In genomic region chr19:34715357-34715756, GRCh38 we compare ENCODE assay signal across 36 cellular contexts. TPM values are rescaled to one million over a fixed set of nuclear protein-coding genes. Genes with fewer than 3 reads are reported as not detected.
"Had no signal": no experiment of that assay in that cellular context is flagged by ENCODE, and none has a peak within 500 bp of the region (broad histone marks: within the 10 kb centered on the region; RNA-seq: fewer than 3 reads in every experiment).

No MANE protein-coding gene starts in this region.

- FAIRE-seq: astrocyte had no signal

- H3K27ac ChIP-seq: adrenal gland, body of pancreas, brain microvascular endothelial cell, breast epithelium, WERI-Rb-1 had no signal

- DNase-seq: activated CD4-positive, alpha-beta memory T cell treated with anti-CD3 and anti-CD28 coated beads, Interleukin-2, amount 10 ng/mL, durations not matched to agents 7 days and 5 days; activated CD4-positive, alpha-beta T cell treated with anti-CD3 and anti-CD28 coated beads for 1 hour; activated CD4-positive, alpha-beta T cell treated with anti-CD3 and anti-CD28 coated beads for 36 hours; activated CD4-positive, alpha-beta T cell treated with anti-CD3 and anti-CD28 coated beads for 48 hours; activated CD4-positive, alpha-beta T cell treated with anti-CD3 and anti-CD28 coated beads, Interleukin-2, amount 10 ng/mL, durations not matched to agents 7 days and 5 days; activated CD4-positive, alpha-beta T cell treated with anti-CD3 and anti-CD28 coated beads, Interleukin-2, amount 50 U/mL, for 48 hours; activated CD4-positive, CD25-positive, alpha-beta regulatory T cell; activated CD8-positive, alpha-beta memory T cell treated with anti-CD3 and anti-CD28 coated beads for 24 hours; activated CD8-positive, alpha-beta memory T cell treated with anti-CD3 and anti-CD28 coated beads, Interleukin-2, amount 10 ng/mL, durations not matched to agents 7 days and 5 days; activated CD8-positive, alpha-beta memory T cell treated with anti-CD3 and anti-CD28 coated beads, Interleukin-2, amount 50 U/mL, for 48 hours; activated CD8-positive, alpha-beta T cell treated with anti-CD3 and anti-CD28 coated beads, Interleukin-2, amount 10 ng/mL, durations not matched to agents 7 days and 5 days; activated effector memory CD4-positive, alpha-beta T cell treated with Interleukin-2 at 50 U/mL for 16 hours; activated gamma-delta T cell; activated naive CD4-positive, alpha-beta T cell treated with anti-CD3 and anti-CD28 coated beads for 36 hours; activated naive CD4-positive, alpha-beta T cell treated with anti-CD3 and anti-CD28 coated beads, Interleukin-2, amount 50 U/mL, for 16 hours; activated naive CD8-positive, alpha-beta T cell treated with anti-CD3 and anti-CD28 coated beads for 36 hours; activated T-cell treated with anti-CD3 and anti-CD28 coated beads, Interleukin-2, amount 50 U/mL, for 24 hours; activated T-cell treated with anti-CD3 and anti-CD28 coated beads, Interleukin-2, amount 50 U/mL, for 48 hours; adrenal gland; amniotic stem cell; aorta; body of pancreas; brain microvascular endothelial cell; central memory CD4-positive, alpha-beta T cell; T-helper 1 cell; T-helper 2 cell; T-helper 9 cell; WERI-Rb-1 had no signal

- H3K27ac Mint-ChIP-seq: activated CD4-positive, alpha-beta memory T cell treated with anti-CD3 and anti-CD28 coated beads, Interleukin-2, amount 10 ng/mL, durations not matched to agents 7 days and 5 days; activated CD4-positive, alpha-beta T cell treated with anti-CD3 and anti-CD28 coated beads for 36 hours; activated CD4-positive, alpha-beta T cell treated with anti-CD3 and anti-CD28 coated beads, Interleukin-2, amount 10 ng/mL, durations not matched to agents 7 days and 5 days; activated CD8-positive, alpha-beta memory T cell treated with anti-CD3 and anti-CD28 coated beads, Interleukin-2, amount 10 ng/mL, durations not matched to agents 7 days and 5 days; activated CD8-positive, alpha-beta T cell treated with anti-CD3 and anti-CD28 coated beads, Interleukin-2, amount 10 ng/mL, durations not matched to agents 7 days and 5 days; activated naive CD4-positive, alpha-beta T cell treated with anti-CD3 and anti-CD28 coated beads for 36 hours; activated naive CD4-positive, alpha-beta T cell treated with anti-CD3 and anti-CD28 coated beads, Interleukin-2, amount 50 U/mL, for 72 hours; activated naive CD8-positive, alpha-beta T cell treated with anti-CD3 and anti-CD28 coated beads for 36 hours; activated T-cell treated with anti-CD3 and anti-CD28 coated beads, Interleukin-2, amount 50 U/mL, for 24 hours; activated T-helper 2 cell treated with anti-CD3 and anti-CD28 coated beads, Interferon-gamma antibody, Interleukin-2, Interleukin-4, amounts not matched to agents 10 μg/mL and 5 μg/mL and 100 μg/mL, durations not matched to agents 14 hours and 24 hours and 36 hours; T-helper 1 cell treated with Interleukin-12 subunit alpha and Interleukin-12 subunit beta and Interleukin-4 antibody, amounts not matched to agents 30 μg/mL and 1 μg/mL, for 36 hours; T-helper 2 cell treated with Interferon-gamma antibody and Interleukin-4, amounts not matched to agents 5 μg/mL and 100 μg/mL, for 36 hours; WTC11 had no signal

- H3K4me1 ChIP-seq: adrenal gland, body of pancreas, breast epithelium had no signal

- H3K4me1 Mint-ChIP-seq: activated CD4-positive, alpha-beta memory T cell treated with anti-CD3 and anti-CD28 coated beads, Interleukin-2, amount 10 ng/mL, durations not matched to agents 7 days and 5 days; activated CD4-positive, alpha-beta T cell treated with anti-CD3 and anti-CD28 coated beads for 36 hours had no signal

- H3K4me3 Mint-ChIP-seq: activated CD4-positive, alpha-beta memory T cell treated with anti-CD3 and anti-CD28 coated beads, Interleukin-2, amount 10 ng/mL, durations not matched to agents 7 days and 5 days; activated CD4-positive, alpha-beta T cell treated with anti-CD3 and anti-CD28 coated beads for 36 hours; activated CD4-positive, alpha-beta T cell treated with anti-CD3 and anti-CD28 coated beads, Interleukin-2, amount 10 ng/mL, durations not matched to agents 7 days and 5 days; activated CD8-positive, alpha-beta memory T cell treated with anti-CD3 and anti-CD28 coated beads, Interleukin-2, amount 10 ng/mL, durations not matched to agents 7 days and 5 days; activated CD8-positive, alpha-beta T cell treated with anti-CD3 and anti-CD28 coated beads, Interleukin-2, amount 10 ng/mL, durations not matched to agents 7 days and 5 days; activated naive CD4-positive, alpha-beta T cell treated with anti-CD3 and anti-CD28 coated beads for 36 hours; activated naive CD8-positive, alpha-beta T cell treated with anti-CD3 and anti-CD28 coated beads for 36 hours; activated T-cell treated with anti-CD3 and anti-CD28 coated beads, Interleukin-2, amount 50 U/mL, for 24 hours; T-helper 1 cell treated with Interleukin-12 subunit alpha and Interleukin-12 subunit beta and Interleukin-4 antibody, amounts not matched to agents 30 μg/mL and 1 μg/mL, for 36 hours; T-helper 2 cell treated with Interferon-gamma antibody and Interleukin-4, amounts not matched to agents 5 μg/mL and 100 μg/mL, for 36 hours; WTC11 had no signal

- H3K9me3 ChIP-seq: body of pancreas had no signal

- H3K27me3 ChIP-seq: adrenal gland, body of pancreas, brain microvascular endothelial cell, breast epithelium had no signal

- H3K4me3 ChIP-seq: adrenal gland, body of pancreas, breast epithelium had no signal

- H3K36me3 ChIP-seq: adrenal gland, brain microvascular endothelial cell, breast epithelium, WERI-Rb-1 had no signal

- ATAC-seq: activated CD4-positive, alpha-beta T cell treated with anti-CD3 and anti-CD28 coated beads for 36 hours; activated CD4-positive, CD25-positive, alpha-beta regulatory T cell treated with anti-CD3 and anti-CD28 coated beads, Interleukin-2, amount 50 U/mL, for 24 hours; activated CD8-positive, alpha-beta memory T cell treated with anti-CD3 and anti-CD28 coated beads, Interleukin-2, amount 10 ng/mL, durations not matched to agents 7 days and 5 days; activated CD8-positive, alpha-beta T cell treated with anti-CD3 and anti-CD28 coated beads, Interleukin-2, amount 10 ng/mL, durations not matched to agents 7 days and 5 days; activated naive CD4-positive, alpha-beta T cell treated with anti-CD3 and anti-CD28 coated beads, Interleukin-2, amount 50 U/mL, for 72 hours; body of pancreas; WTC11 had no signal

RNA-seq across cellular contexts. Expression of gene SCGB2B2, which starts 38.4 kb away (rescaled TPM):
- polyA plus RNA-seq: aorta had no signal
